In genomic region chr3:195885036-195885871, GRCh38 we compare ENCODE assay signal across 12 cellular contexts. TPM values are rescaled to one million over a fixed set of nuclear protein-coding genes. Genes with fewer than 3 reads are reported as not detected.
DNase-seq lines count a peak whose midpoint lies in the region; TF ChIP-seq lines count a peak whose summit lies in the region.
"Had no signal": no experiment of that assay in that cellular context is flagged by ENCODE, and none has a peak within 500 bp of the region (broad histone marks: within the 10 kb centered on the region; RNA-seq: fewer than 3 reads in every experiment).

No MANE protein-coding gene starts in this region.

- H3K4me3 ChIP-seq in colonic mucosa (no peak overlapping the region), skin epidermis (no peak overlapping the region)
- H3K4me3 ChIP-seq: SK-N-MC had no signal

- no peaks in the 10 kb centered on the region for H3K36me3 ChIP-seq in colonic mucosa

- TF ChIP-seq CTCF in colonic mucosa (IDR thresholded peaks at IDR 0.05) = no peak

- H3K4me1 ChIP-seq in colonic mucosa = peaks cover 5% of the 10 kb centered on the region

- intact Hi-C loops in colonic mucosa (cut with DNase I) = no loop called here

- H3K27me3 ChIP-seq in colonic mucosa = no peaks in the 10 kb centered on the region

- H3K9ac ChIP-seq in colonic mucosa (ENCODE audit: low read depth in 2 of 2, low read length in 2 of 2) = peak overlapping the region in 1 of 2 donors; percentile 0

- H3K27ac ChIP-seq in colonic mucosa (no peak overlapping the region), skin epidermis (peak overlapping the region in 16 of 21 experiments; percentile 18 to 81 (median 60))
- H3K27ac ChIP-seq: SK-N-MC had no signal

- no peaks in the 10 kb centered on the region for H3K9me3 ChIP-seq in colonic mucosa

- DNase-seq in NCI-H226 (peak; percentile 0), colonic mucosa (peak; percentile 73), left kidney (ENCODE audit: low read depth, low spot score) (peak; percentile 40), HCEC 1CT (no peak), OCI-M1 (lab: John Stamatoyannopoulos, UW) (no peak), foreskin melanocyte (no peak), OCI-M2 (lab: John Stamatoyannopoulos, UW; ENCODE audit: unreplicated experiment) (no peak)
- DNase-seq: activated T-cell treated with anti-CD3 and anti-CD28 coated beads, Interleukin-2, amount 50 U/mL, for 1 hour; occipital lobe; stimulated activated CD4-positive, alpha-beta T cell treated with anti-CD3 and anti-CD28 coated beads, Interleukin-4, amount 100 ng/mL, for 4 hours had no signal

RNA-seq across cellular contexts. Expression of gene TNK2, which starts 23.1 kb away (rescaled TPM):
- 10 to 100 TPM; 23.8 to 28.5 TPM for total RNA-seq in colonic mucosa

Comparison
In these comparisons a context has a peak if more than half of its experiments do, and no peak if none do; other contexts are left out.
1. DNase-seq: peak in NCI-H226 (single experiment), colonic mucosa (single experiment) and left kidney (single experiment); none in HCEC 1CT (single experiment), OCI-M1 (single experiment), foreskin melanocyte (single experiment) and OCI-M2 (single experiment).